In the genomic region with DNA sequence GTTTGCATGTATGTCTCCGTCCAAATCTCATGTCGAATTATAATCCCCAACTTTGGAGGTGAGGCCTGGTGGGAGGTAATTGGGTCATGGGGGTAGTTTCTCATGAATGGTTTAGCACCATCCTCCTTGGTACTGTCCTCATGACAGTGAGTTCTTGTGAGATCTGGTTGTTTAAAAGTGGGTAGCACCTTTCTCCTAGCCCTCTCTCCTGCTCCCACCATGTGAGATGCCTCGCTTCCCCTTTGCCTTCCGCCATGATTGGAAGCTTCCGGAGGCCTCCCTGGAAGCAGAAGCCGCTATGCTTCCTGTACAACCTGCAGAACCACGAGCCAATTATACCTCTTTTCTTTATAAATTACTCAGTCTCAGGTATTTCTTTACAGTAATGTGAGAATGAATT, we compare ENCODE assay signal across 1 cellular context.
TF ChIP-seq lines count a peak whose summit lies in the region.

No MANE protein-coding gene starts in this region.

TF ChIP-seq in HepG2, 621 proteins besides CTCF, POLR2A, EP300 and RAD21 (continued from another document):
- TF ChIP-seq ZNF646 (CRISPR knock-in tag; IDR thresholded peaks at IDR 0.05) (no peak), ZNF317 (CRISPR knock-in tag; IDR thresholded peaks at IDR 0.05) (no peak), ZFYVE20 (CRISPR knock-in tag; IDR thresholded peaks at IDR 0.05; ENCODE audit: borderline replicate concordance, low read depth) (no peak), ZNF678 (CRISPR knock-in tag; IDR thresholded peaks at IDR 0.05) (no peak), SMAD9 (CRISPR knock-in tag; IDR thresholded peaks at IDR 0.05) (no peak), MED1 (CRISPR knock-in tag; IDR thresholded peaks at IDR 0.05) (no peak), ZNF781 (CRISPR knock-in tag; IDR thresholded peaks at IDR 0.05; ENCODE audit: borderline replicate concordance, not compliant biosample characterization) (no peak), MBNL3 (CRISPR knock-in tag; conservative IDR thresholded peaks at IDR 0.05) (no peak), GPN1 (CRISPR knock-in tag; IDR thresholded peaks at IDR 0.05; ENCODE audit: borderline replicate concordance) (no peak), NR2C2 (CRISPR knock-in tag; IDR thresholded peaks at IDR 0.05; ENCODE audit: borderline replicate concordance) (no peak)
- TF ChIP-seq, protein P1, sequence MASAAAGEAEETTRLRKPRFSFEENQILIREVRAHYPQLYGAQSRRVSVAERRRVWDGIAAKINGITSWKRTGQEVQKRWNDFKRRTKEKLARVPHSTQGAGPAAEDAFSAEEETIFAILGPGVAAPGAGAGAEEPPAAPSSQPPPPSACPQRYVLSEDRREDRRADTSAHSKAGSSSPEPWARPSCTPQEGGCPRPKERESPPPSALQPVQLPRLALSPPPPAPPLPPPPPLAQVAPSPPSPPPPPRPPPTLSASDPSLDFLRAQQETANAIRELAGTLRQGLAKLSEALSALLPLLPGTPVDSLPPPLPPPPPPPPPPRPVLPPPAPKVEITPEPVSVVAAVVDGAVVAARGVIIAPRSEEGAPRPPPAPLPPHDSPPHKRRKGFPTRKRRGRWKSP (CRISPR knock-in tag; IDR thresholded peaks at IDR 0.05), result no peak
- TF ChIP-seq, protein P2, sequence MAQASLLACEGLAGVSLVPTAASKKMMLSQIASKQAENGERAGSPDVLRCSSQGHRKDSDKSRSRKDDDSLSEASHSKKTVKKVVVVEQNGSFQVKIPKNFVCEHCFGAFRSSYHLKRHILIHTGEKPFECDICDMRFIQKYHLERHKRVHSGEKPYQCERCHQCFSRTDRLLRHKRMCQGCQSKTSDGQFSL (CRISPR knock-in tag; IDR thresholded peaks at IDR 0.05), result no peak
- TF ChIP-seq, protein P3, sequence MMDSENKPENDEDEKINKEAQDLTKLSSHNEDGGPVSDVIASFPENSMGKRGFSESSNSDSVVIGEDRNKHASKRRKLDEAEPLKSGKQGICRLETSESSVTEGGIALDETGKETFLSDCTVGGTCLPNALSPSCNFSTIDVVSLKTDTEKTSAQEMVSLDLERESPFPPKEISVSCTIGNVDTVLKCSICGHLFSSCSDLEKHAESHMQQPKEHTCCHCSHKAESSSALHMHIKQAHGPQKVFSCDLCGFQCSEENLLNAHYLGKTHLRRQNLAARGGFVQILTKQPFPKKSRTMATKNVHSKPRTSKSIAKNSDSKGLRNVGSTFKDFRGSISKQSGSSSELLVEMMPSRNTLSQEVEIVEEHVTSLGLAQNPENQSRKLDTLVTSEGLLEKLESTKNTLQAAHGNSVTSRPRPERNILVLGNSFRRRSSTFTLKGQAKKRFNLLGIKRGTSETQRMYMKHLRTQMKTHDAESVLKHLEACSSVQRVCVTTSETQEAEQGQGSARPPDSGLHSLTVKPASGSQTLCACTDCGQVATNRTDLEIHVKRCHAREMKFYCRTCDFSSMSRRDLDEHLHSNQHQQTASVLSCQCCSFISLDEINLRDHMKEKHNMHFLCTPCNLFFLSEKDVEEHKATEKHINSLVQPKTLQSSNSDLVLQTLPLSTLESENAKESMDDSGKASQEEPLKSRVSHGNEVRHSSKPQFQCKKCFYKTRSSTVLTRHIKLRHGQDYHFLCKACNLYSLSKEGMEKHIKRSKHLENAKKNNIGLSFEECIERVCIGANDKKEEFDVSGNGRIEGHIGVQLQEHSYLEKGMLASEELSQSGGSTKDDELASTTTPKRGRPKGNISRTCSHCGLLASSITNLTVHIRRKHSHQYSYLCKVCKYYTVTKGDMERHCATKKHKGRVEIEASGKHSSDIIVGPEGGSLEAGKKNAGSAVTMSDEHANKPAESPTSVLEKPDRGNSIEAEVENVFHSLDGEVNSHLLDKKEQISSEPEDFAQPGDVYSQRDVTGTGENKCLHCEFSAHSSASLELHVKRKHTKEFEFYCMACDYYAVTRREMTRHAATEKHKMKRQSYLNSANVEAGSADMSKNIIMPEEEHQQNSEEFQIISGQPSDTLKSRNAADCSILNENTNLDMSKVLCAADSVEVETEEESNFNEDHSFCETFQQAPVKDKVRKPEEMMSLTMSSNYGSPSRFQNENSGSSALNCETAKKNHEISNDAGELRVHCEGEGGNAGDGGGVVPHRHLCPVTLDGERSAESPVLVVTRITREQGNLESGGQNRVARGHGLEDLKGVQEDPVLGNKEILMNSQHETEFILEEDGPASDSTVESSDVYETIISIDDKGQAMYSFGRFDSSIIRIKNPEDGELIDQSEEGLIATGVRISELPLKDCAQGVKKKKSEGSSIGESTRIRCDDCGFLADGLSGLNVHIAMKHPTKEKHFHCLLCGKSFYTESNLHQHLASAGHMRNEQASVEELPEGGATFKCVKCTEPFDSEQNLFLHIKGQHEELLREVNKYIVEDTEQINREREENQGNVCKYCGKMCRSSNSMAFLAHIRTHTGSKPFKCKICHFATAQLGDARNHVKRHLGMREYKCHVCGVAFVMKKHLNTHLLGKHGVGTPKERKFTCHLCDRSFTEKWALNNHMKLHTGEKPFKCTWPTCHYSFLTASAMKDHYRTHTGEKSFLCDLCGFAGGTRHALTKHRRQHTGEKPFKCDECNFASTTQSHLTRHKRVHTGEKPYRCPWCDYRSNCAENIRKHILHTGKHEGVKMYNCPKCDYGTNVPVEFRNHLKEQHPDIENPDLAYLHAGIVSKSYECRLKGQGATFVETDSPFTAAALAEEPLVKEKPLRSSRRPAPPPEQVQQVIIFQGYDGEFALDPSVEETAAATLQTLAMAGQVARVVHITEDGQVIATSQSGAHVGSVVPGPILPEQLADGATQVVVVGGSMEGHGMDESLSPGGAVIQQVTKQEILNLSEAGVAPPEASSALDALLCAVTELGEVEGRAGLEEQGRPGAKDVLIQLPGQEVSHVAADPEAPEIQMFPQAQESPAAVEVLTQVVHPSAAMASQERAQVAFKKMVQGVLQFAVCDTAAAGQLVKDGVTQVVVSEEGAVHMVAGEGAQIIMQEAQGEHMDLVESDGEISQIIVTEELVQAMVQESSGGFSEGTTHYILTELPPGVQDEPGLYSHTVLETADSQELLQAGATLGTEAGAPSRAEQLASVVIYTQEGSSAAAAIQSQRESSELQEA (CRISPR knock-in tag; IDR thresholded peaks at IDR 0.05; ENCODE audit: not compliant biosample characterization), result no peak
- TF ChIP-seq, protein P4, sequence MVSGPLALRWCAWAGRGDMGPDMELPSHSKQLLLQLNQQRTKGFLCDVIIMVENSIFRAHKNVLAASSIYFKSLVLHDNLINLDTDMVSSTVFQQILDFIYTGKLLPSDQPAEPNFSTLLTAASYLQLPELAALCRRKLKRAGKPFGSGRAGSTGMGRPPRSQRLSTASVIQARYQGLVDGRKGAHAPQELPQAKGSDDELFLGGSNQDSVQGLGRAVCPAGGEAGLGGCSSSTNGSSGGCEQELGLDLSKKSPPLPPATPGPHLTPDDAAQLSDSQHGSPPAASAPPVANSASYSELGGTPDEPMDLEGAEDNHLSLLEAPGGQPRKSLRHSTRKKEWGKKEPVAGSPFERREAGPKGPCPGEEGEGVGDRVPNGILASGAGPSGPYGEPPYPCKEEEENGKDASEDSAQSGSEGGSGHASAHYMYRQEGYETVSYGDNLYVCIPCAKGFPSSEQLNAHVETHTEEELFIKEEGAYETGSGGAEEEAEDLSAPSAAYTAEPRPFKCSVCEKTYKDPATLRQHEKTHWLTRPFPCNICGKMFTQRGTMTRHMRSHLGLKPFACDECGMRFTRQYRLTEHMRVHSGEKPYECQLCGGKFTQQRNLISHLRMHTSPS (CRISPR knock-in tag; IDR thresholded peaks at IDR 0.05; ENCODE audit: low read depth), result no peak
TF ChIP-seq in HepG2: peak in this region for 0.
